ENCODE assay signal across 22 cellular contexts in the genomic region with DNA sequence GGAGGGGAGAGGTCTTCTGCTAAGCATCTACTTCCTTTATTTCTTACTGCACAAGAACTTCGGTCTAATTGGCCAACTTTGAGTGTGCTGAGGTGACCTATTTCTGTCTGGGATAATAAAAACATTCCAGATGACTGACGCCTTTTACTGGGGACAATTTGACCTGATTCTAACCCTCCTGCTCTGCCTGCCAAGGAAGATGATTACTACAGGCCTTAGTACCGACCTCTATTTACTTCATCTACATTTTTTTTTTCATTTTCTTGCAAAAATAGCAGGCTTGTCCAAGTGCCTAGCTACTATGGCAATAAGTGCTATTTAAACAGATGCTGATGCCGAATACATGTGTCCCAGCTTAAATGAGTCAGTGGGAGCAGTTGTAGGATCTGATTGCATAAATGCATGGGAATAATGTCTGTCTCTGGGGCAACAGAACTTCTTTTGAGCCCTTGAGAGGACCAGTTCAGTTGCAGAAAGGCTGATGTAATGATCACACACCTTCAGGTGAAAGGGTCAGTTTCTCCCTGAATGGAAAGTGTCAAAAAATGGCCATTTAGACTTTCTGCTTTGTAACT.
A peak's percentile ranks its signal among the peaks of the same experiment; 100 is the strongest.
DNase-seq lines count a peak whose midpoint lies in the region; ATAC-seq and TF ChIP-seq lines count a peak whose summit lies in the region.
"Had no signal": no experiment of that assay in that cellular context is flagged by ENCODE, and none has a peak within 500 bp of the region (broad histone marks: within the 10 kb centered on the region; RNA-seq: fewer than 3 reads in every experiment).

No MANE protein-coding gene starts in this region.

- no peak overlapping the region for H3K27ac ChIP-seq in left lung
- H3K27ac ChIP-seq: BLaER1 treated with 17β-estradiol and CSF1 and Interleukin-3, amounts not matched to agents 10 nM and 100 nM; colonic mucosa; VCaP had no signal

- DNase-seq in EH (ENCODE audit: low read depth) (peak; percentile 27), cerebellar cortex (ENCODE audit: low spot score) (peak; percentile 30), iris pigment epithelial cell (ENCODE audit: low read depth) (peak; percentile 5), sciatic nerve (ENCODE audit: low spot score) (no peak), left lung (no peak), GF-D8 (lab: John Stamatoyannopoulos, UW) (no peak), NCI-H1694 treated with DMSO at 0.1 percent for 48 hours (lab: John Stamatoyannopoulos, UW) (no peak)
- DNase-seq: activated CD4-positive, alpha-beta T cell treated with anti-CD3 and anti-CD28 coated beads, Interleukin-2, amount 50 U/mL, for 48 hours; Calu3; colonic mucosa; HCEC 1CT; MG63; NCI-H146; NCI-H748 treated with DMSO at 0.1 percent for 48 hours; OCI-M1; SIG-M5; stimulated activated naive CD4-positive, alpha-beta T cell; T-cell had no signal

- ATAC-seq in sciatic nerve (peak; percentile 97), left lung (no peak), HG02571 (IDR thresholded peaks at IDR 0.05; ENCODE audit: unreplicated experiment) (no peak)
- ATAC-seq: mucosa of descending colon, T-cell had no signal

- H3K36me3 ChIP-seq in left lung, result no peaks in the 10 kb centered on the region
- H3K36me3 ChIP-seq: BLaER1 treated with 17β-estradiol and CSF1 and Interleukin-3, amounts not matched to agents 10 nM and 100 nM; colonic mucosa; MG63 had no signal

- no peaks in the 10 kb centered on the region for H3K27me3 ChIP-seq in left lung
- H3K27me3 ChIP-seq: BLaER1 treated with 17β-estradiol and CSF1 and Interleukin-3, amounts not matched to agents 10 nM and 100 nM; colonic mucosa; MG63 had no signal

- no peak overlapping the region for H3K4me3 ChIP-seq in left lung
- H3K4me3 ChIP-seq: BLaER1 treated with 17β-estradiol and CSF1 and Interleukin-3, amounts not matched to agents 10 nM and 100 nM; colonic mucosa; MG63; mucosa of descending colon had no signal

- no peaks in the 10 kb centered on the region for H3K9me3 ChIP-seq in left lung
- H3K9me3 ChIP-seq: colonic mucosa, MG63, mucosa of descending colon had no signal

- H3K4me1 ChIP-seq in left lung, result no peaks in the 10 kb centered on the region
- H3K4me1 ChIP-seq: BLaER1 treated with 17β-estradiol and CSF1 and Interleukin-3, amounts not matched to agents 10 nM and 100 nM; colonic mucosa had no signal

- intact Hi-C loops in sciatic nerve (cut with DNase I), result no loop called here
- intact Hi-C loops in left lung (cut with DNase I), result no loop called here

- no peak for TF ChIP-seq CTCF in left lung (IDR thresholded peaks at IDR 0.05)

Comparison
In these comparisons a context has a peak if more than half of its experiments do, and no peak if none do; other contexts are left out.
1. DNase-seq: peak in EH (single experiment), cerebellar cortex (single experiment) and iris pigment epithelial cell (single experiment); none in sciatic nerve (single experiment), left lung (0 of 2), GF-D8 (single experiment) and NCI-H1694 treated with DMSO at 0.1 percent for 48 hours (single experiment).